ENCODE assay signal across 1 cellular context in genomic region chr1:25802915-25803314, GRCh38.
TF ChIP-seq lines count a peak whose summit lies in the region.

No MANE protein-coding gene starts in this region.

TF ChIP-seq in HepG2, 621 proteins besides CTCF, POLR2A, EP300 and RAD21:
- no peak for TF ChIP-seq CBX5 (CRISPR knock-in tag; IDR thresholded peaks at IDR 0.05; ENCODE audit: borderline replicate concordance)
- TF ChIP-seq ZNF75D (CRISPR knock-in tag; IDR thresholded peaks at IDR 0.05; ENCODE audit: borderline replicate concordance): no peak
- TF ChIP-seq XBP1 (CRISPR knock-in tag; IDR thresholded peaks at IDR 0.05): no peak
- TF ChIP-seq HHEX (CRISPR knock-in tag; IDR thresholded peaks at IDR 0.05): no peak
- no peak for TF ChIP-seq SAFB2 (CRISPR knock-in tag; IDR thresholded peaks at IDR 0.05; ENCODE audit: borderline replicate concordance, low read depth)
